19 cellular contexts compared by ENCODE assay signal in genomic region chr2:28332696-28333095, GRCh38.
"Had no signal": no experiment of that assay in that cellular context is flagged by ENCODE, and none has a peak within 500 bp of the region (broad histone marks: within the 10 kb centered on the region; RNA-seq: fewer than 3 reads in every experiment).

No MANE protein-coding gene starts in this region.

- H3K27ac Mint-ChIP-seq: activated CD4-positive, alpha-beta T cell treated with anti-CD3 and anti-CD28 coated beads, Interleukin-2, amount 10 ng/mL, durations not matched to agents 24 days and 14 days; activated CD8-positive, alpha-beta memory T cell treated with anti-CD3 and anti-CD28 coated beads, Interleukin-2, amount 10 ng/mL, durations not matched to agents 7 days and 5 days; activated CD8-positive, alpha-beta T cell treated with anti-CD3 and anti-CD28 coated beads for 36 hours; activated naive CD4-positive, alpha-beta T cell treated with anti-CD3 and anti-CD28 coated beads, Interleukin-2, amount 10 ng/mL, durations not matched to agents 7 days and 5 days; dendritic cell treated with granulocyte-macrophage colony-stimulating factor and Interleukin-4, amounts not matched to agents 40 ng/mL and 50 ng/mL, for 4 days; memory B cell; progenitor cell of endocrine pancreas; T-helper 1 cell treated with Interleukin-12 subunit alpha and Interleukin-12 subunit beta and Interleukin-4 antibody, amounts not matched to agents 30 μg/mL and 1 μg/mL, for 36 hours had no signal

- DNase-seq: activated CD4-positive, alpha-beta T cell treated with anti-CD3 and anti-CD28 coated beads, Interleukin-2, amount 10 ng/mL, durations not matched to agents 24 days and 14 days; activated CD8-positive, alpha-beta memory T cell treated with anti-CD3 and anti-CD28 coated beads, Interleukin-2, amount 10 ng/mL, durations not matched to agents 7 days and 5 days; activated CD8-positive, alpha-beta T cell treated with anti-CD3 and anti-CD28 coated beads for 36 hours; activated effector memory CD4-positive, alpha-beta T cell treated with anti-CD3 and anti-CD28 coated beads, Interleukin-2, amount 50 U/mL, for 16 hours; activated naive CD4-positive, alpha-beta T cell treated with anti-CD3 and anti-CD28 coated beads, Interleukin-2, amount 10 ng/mL, durations not matched to agents 7 days and 5 days; activated T-cell treated with anti-CD3 and anti-CD28 coated beads for 4 hours; amygdala; effector CD4-positive, alpha-beta T cell; immature natural killer cell; occipital lobe; stimulated activated CD4-positive, alpha-beta T cell treated with anti-CD3 and anti-CD28 coated beads, Interleukin-1b, Interleukin-23, amount 100 ng/mL, for 48 hours; transverse colon had no signal

- H3K9me3 Mint-ChIP-seq: activated CD8-positive, alpha-beta T cell treated with anti-CD3 and anti-CD28 coated beads for 36 hours; dendritic cell treated with granulocyte-macrophage colony-stimulating factor and Interleukin-4, amounts not matched to agents 40 ng/mL and 50 ng/mL, for 4 days; immature natural killer cell; memory B cell; T-helper 1 cell treated with Interleukin-12 subunit alpha and Interleukin-12 subunit beta and Interleukin-4 antibody, amounts not matched to agents 30 μg/mL and 1 μg/mL, for 36 hours had no signal

- H3K27me3 ChIP-seq: hepatocyte, transverse colon had no signal

- H3K36me3 ChIP-seq: transverse colon had no signal

- H3K4me1 Mint-ChIP-seq: memory B cell had no signal

- H3K27me3 Mint-ChIP-seq: activated CD4-positive, alpha-beta T cell treated with anti-CD3 and anti-CD28 coated beads, Interleukin-2, amount 10 ng/mL, durations not matched to agents 24 days and 14 days; activated CD8-positive, alpha-beta memory T cell treated with anti-CD3 and anti-CD28 coated beads, Interleukin-2, amount 10 ng/mL, durations not matched to agents 7 days and 5 days; activated CD8-positive, alpha-beta T cell treated with anti-CD3 and anti-CD28 coated beads for 36 hours; dendritic cell treated with granulocyte-macrophage colony-stimulating factor and Interleukin-4, amounts not matched to agents 40 ng/mL and 50 ng/mL, for 4 days; memory B cell had no signal

- H3K9me3 ChIP-seq: transverse colon had no signal

- ATAC-seq: activated CD8-positive, alpha-beta memory T cell treated with anti-CD3 and anti-CD28 coated beads, Interleukin-2, amount 10 ng/mL, durations not matched to agents 7 days and 5 days; activated CD8-positive, alpha-beta T cell treated with anti-CD3 and anti-CD28 coated beads for 36 hours had no signal

- H3K27ac ChIP-seq: transverse colon had no signal

- H3K4me3 Mint-ChIP-seq: activated CD4-positive, alpha-beta T cell treated with anti-CD3 and anti-CD28 coated beads, Interleukin-2, amount 10 ng/mL, durations not matched to agents 24 days and 14 days; activated CD8-positive, alpha-beta memory T cell treated with anti-CD3 and anti-CD28 coated beads, Interleukin-2, amount 10 ng/mL, durations not matched to agents 7 days and 5 days; activated CD8-positive, alpha-beta T cell treated with anti-CD3 and anti-CD28 coated beads for 36 hours; activated naive CD4-positive, alpha-beta T cell treated with anti-CD3 and anti-CD28 coated beads, Interleukin-2, amount 10 ng/mL, durations not matched to agents 7 days and 5 days; dendritic cell treated with granulocyte-macrophage colony-stimulating factor and Interleukin-4, amounts not matched to agents 40 ng/mL and 50 ng/mL, for 4 days; immature natural killer cell; memory B cell; nephron; T-helper 1 cell treated with Interleukin-12 subunit alpha and Interleukin-12 subunit beta and Interleukin-4 antibody, amounts not matched to agents 30 μg/mL and 1 μg/mL, for 36 hours had no signal

- H3K4me3 ChIP-seq: hepatocyte, skin epidermis, transverse colon had no signal
